ENCODE assay signal across 17 cellular contexts in genomic region chr22:31613904-31614296, GRCh38. TPM values are rescaled to one million over a fixed set of nuclear protein-coding genes. Genes with fewer than 3 reads are reported as not detected.
A peak's percentile ranks its signal among the peaks of the same experiment; 100 is the strongest.
DNase-seq lines count a peak whose midpoint lies in the region; ATAC-seq and TF ChIP-seq lines count a peak whose summit lies in the region.
"Had no signal": no experiment of that assay in that cellular context is flagged by ENCODE, and none has a peak within 500 bp of the region (broad histone marks: within the 10 kb centered on the region; RNA-seq: fewer than 3 reads in every experiment).

No MANE protein-coding gene starts in this region.

- CTCF ChIA-PET in activated naive CD4-positive, alpha-beta T cell treated with anti-CD3 and anti-CD28 coated beads, Interleukin-2, amount 10 ng/mL, durations not matched to agents 7 days and 5 days (lab: Charles Lee): no interaction called here

- no peaks in the 10 kb centered on the region for H3K9me3 ChIP-seq in NT2/D1 (ENCODE audit: insufficient read depth, low read length)
- H3K9me3 ChIP-seq: mucosa of descending colon had no signal

- H3K9me3 Mint-ChIP-seq in activated naive CD4-positive, alpha-beta T cell treated with anti-CD3 and anti-CD28 coated beads, Interleukin-2, amount 10 ng/mL, durations not matched to agents 7 days and 5 days: no peaks in the 10 kb centered on the region
- no peaks in the 10 kb centered on the region for H3K9me3 Mint-ChIP-seq in stimulated activated effector memory CD8-positive, alpha-beta T cell treated with anti-CD3 and anti-CD28 coated beads, Interleukin-12 subunit alpha, Interleukin-12 subunit beta, amount 100 ng/mL, for 72 hours

- ATAC-seq in stimulated activated effector memory CD8-positive, alpha-beta T cell treated with anti-CD3 and anti-CD28 coated beads, Interleukin-12 subunit alpha, Interleukin-12 subunit beta, amount 100 ng/mL, for 72 hours: no peak
- no peak for ATAC-seq in foreskin keratinocyte
- ATAC-seq: K562 had no signal

- peak overlapping the region; percentile 62 for H3K27ac Mint-ChIP-seq in activated naive CD4-positive, alpha-beta T cell treated with anti-CD3 and anti-CD28 coated beads, Interleukin-2, amount 10 ng/mL, durations not matched to agents 7 days and 5 days
- peak overlapping the region; percentile 91 for H3K27ac Mint-ChIP-seq in stimulated activated effector memory CD8-positive, alpha-beta T cell treated with anti-CD3 and anti-CD28 coated beads, Interleukin-12 subunit alpha, Interleukin-12 subunit beta, amount 100 ng/mL, for 72 hours

- no peak overlapping the region for H3K4me3 ChIP-seq in NT2/D1 (ENCODE audit: insufficient read length, low read depth)
- H3K4me3 ChIP-seq: K562, mucosa of descending colon had no signal

- H3K4me3 Mint-ChIP-seq in activated naive CD4-positive, alpha-beta T cell treated with anti-CD3 and anti-CD28 coated beads, Interleukin-2, amount 10 ng/mL, durations not matched to agents 7 days and 5 days: no peak overlapping the region
- no peak overlapping the region for H3K4me3 Mint-ChIP-seq in stimulated activated effector memory CD8-positive, alpha-beta T cell treated with anti-CD3 and anti-CD28 coated beads, Interleukin-12 subunit alpha, Interleukin-12 subunit beta, amount 100 ng/mL, for 72 hours

- peaks cover 11% of the 10 kb centered on the region for H3K4me1 Mint-ChIP-seq in activated naive CD4-positive, alpha-beta T cell treated with anti-CD3 and anti-CD28 coated beads, Interleukin-2, amount 10 ng/mL, durations not matched to agents 7 days and 5 days
- H3K4me1 Mint-ChIP-seq in stimulated activated effector memory CD8-positive, alpha-beta T cell treated with anti-CD3 and anti-CD28 coated beads, Interleukin-12 subunit alpha, Interleukin-12 subunit beta, amount 100 ng/mL, for 72 hours: peaks cover 42% of the 10 kb centered on the region

- H3K27ac ChIP-seq in foreskin keratinocyte: no peak overlapping the region
- H3K27ac ChIP-seq: brain microvascular endothelial cell, epithelial cell of prostate, parathyroid adenoma had no signal

- TF ChIP-seq CTCF in foreskin keratinocyte (conservative IDR thresholded peaks at IDR 0.05): no peak

- peaks cover 3% of the 10 kb centered on the region for H3K27me3 Mint-ChIP-seq in activated naive CD4-positive, alpha-beta T cell treated with anti-CD3 and anti-CD28 coated beads, Interleukin-2, amount 10 ng/mL, durations not matched to agents 7 days and 5 days

- H3K27me3 ChIP-seq in NT2/D1 (ENCODE audit: insufficient read depth, insufficient read length): no peaks in the 10 kb centered on the region
- H3K27me3 ChIP-seq in foreskin keratinocyte: no peaks in the 10 kb centered on the region
- H3K27me3 ChIP-seq: brain microvascular endothelial cell had no signal

- peaks cover 21% of the 10 kb centered on the region for H3K36me3 ChIP-seq in NT2/D1 (ENCODE audit: insufficient read depth, insufficient read length, low read length)

- H3K4me1 ChIP-seq in NT2/D1 (ENCODE audit: insufficient read depth, insufficient read length): peaks cover 6% of the 10 kb centered on the region
- H3K4me1 ChIP-seq in foreskin keratinocyte: no peaks in the 10 kb centered on the region
- H3K4me1 ChIP-seq: parathyroid adenoma had no signal

- H3K9ac ChIP-seq in NT2/D1 (ENCODE audit: insufficient read length, low read depth): peak overlapping the region; percentile 10
- H3K9ac ChIP-seq: parathyroid adenoma had no signal

- no peak for DNase-seq in activated naive CD4-positive, alpha-beta T cell treated with anti-CD3 and anti-CD28 coated beads, Interleukin-2, amount 10 ng/mL, durations not matched to agents 7 days and 5 days
- no peak for DNase-seq in activated naive CD4-positive, alpha-beta T cell treated with anti-CD3 and anti-CD28 coated beads, Interleukin-2, amount 50 U/mL, for 16 hours
- DNase-seq in NT2/D1 (ENCODE audit: low read depth, low spot score): no peak
- DNase-seq in left kidney (ENCODE audit: low read depth, low spot score): peak; percentile 25
- DNase-seq in stimulated activated effector memory CD8-positive, alpha-beta T cell treated with anti-CD3 and anti-CD28 coated beads, Interleukin-12 subunit alpha, Interleukin-12 subunit beta, amount 100 ng/mL, for 72 hours (ENCODE audit: low spot score in 2 of 2): no peak
- no peak for DNase-seq in NCI-H748 treated with DMSO at 0.1 percent for 48 hours (lab: John Stamatoyannopoulos, UW)
- no peak for DNase-seq in foreskin keratinocyte
- DNase-seq in C1 segment of cervical spinal cord (lab: John Stamatoyannopoulos, UW): no peak
- DNase-seq: brain microvascular endothelial cell; cortex of kidney; NCI-H187 treated with DMSO at 0.1 percent for 48 hours; NK-92 treated with Interleukin-12 subunit alpha and Interleukin-12 subunit beta, amount 100 ng/mL, for 24 hours; stimulated activated CD4-positive, alpha-beta T cell treated with anti-CD3 and anti-CD28 coated beads, Interleukin-2, amount 100 ng/mL, for 24 hours had no signal

- peaks cover 33% of the 10 kb centered on the region for H3K36me3 Mint-ChIP-seq in activated naive CD4-positive, alpha-beta T cell treated with anti-CD3 and anti-CD28 coated beads, Interleukin-2, amount 10 ng/mL, durations not matched to agents 7 days and 5 days
- peaks cover 96% of the 10 kb centered on the region for H3K36me3 Mint-ChIP-seq in stimulated activated effector memory CD8-positive, alpha-beta T cell treated with anti-CD3 and anti-CD28 coated beads, Interleukin-12 subunit alpha, Interleukin-12 subunit beta, amount 100 ng/mL, for 72 hours

RNA-seq across cellular contexts. Expression of gene PISD, which starts 48.1 kb away (rescaled TPM):
- 37.7 and 39.8 TPM in 2 replicates for total RNA-seq in foreskin keratinocyte
- 28.0 and 34.0 TPM in 2 replicates for polyA plus RNA-seq in foreskin keratinocyte
